8 cellular contexts compared by ENCODE assay signal in genomic region chr10:43348511-43349312, GRCh38. TPM values are rescaled to one million over a fixed set of nuclear protein-coding genes. Genes with fewer than 3 reads are reported as not detected.
DNase-seq lines count a peak whose midpoint lies in the region; ATAC-seq and TF ChIP-seq lines count a peak whose summit lies in the region.

No MANE protein-coding gene starts in this region.

- H3K9me3 ChIP-seq in testis: no peaks in the 10 kb centered on the region

- no peaks in the 10 kb centered on the region for H3K36me3 ChIP-seq in testis (ENCODE audit: low read depth, missing control alignments)

- TF ChIP-seq CTCF in foreskin fibroblast (IDR thresholded peaks at IDR 0.05; ENCODE audit: low read depth, low read length): peak; percentile 96
- peak; percentile 54 to 85 (median 68) for TF ChIP-seq CTCF in testis (IDR thresholded peaks at IDR 0.05)

- in situ Hi-C loops in KBM-7 (cut with MboI; ENCODE audit: low pct_unique_long_range_greater_than_20kb, low sequenced_read_pairs): no loop called here

- H3K27me3 ChIP-seq in testis: no peaks in the 10 kb centered on the region

- H3K4me1 ChIP-seq in testis: no peaks in the 10 kb centered on the region

- H3K4me3 ChIP-seq in foreskin fibroblast (ENCODE audit: low read depth in 1 of 2, low read length in 2 of 2) (no peak overlapping the region), testis (no peak overlapping the region)

- no peak overlapping the region for H3K27ac ChIP-seq in testis

- ATAC-seq in GM21737 (IDR thresholded peaks at IDR 0.05; ENCODE audit: unreplicated experiment): peak; percentile 100

- intact Hi-C loops in testis (cut with DNase I; ENCODE audit: low total_unique reads): loop anchor here (10.0 kb wide), 1 partner anchor 54 kb away; no protein-coding TSS in a partner anchor

- 58 to 61% methylated on average over 12 to 13 of the region's 13 CpGs for WGBS in testis, 2 donors

- DNase-seq in ELF-1 (ENCODE audit: low read depth, low spot score) (peak; percentile 96), KBM-7 (peak; percentile 94), RPMI8226 (peak; percentile 81), foreskin fibroblast (peak; percentile 57 to 87), occipital lobe (lab: John Stamatoyannopoulos, UW) (peak; percentile 89), testis (peak; percentile 92)
- peak; percentile 72 to 76 for DNase-seq in activated T-helper 1 cell treated with anti-CD3 and anti-CD28 coated beads, Interleukin-2, amount 50 U/mL, for 16 hours (ENCODE audit: low read depth in 1 of 2, low spot score in 1 of 2)

- no peak for TF ChIP-seq POLR2A in testis (IDR thresholded peaks at IDR 0.05)

RNA-seq across cellular contexts. Expression of gene FXYD4, which starts 22.7 kb away (rescaled TPM):
- total RNA-seq in occipital lobe (not detected), testis (1 to 10 TPM; 1.4 to 1.5 TPM)
- polyA plus RNA-seq in testis (ENCODE audit: insufficient read depth, low read depth, low replicate concordance): 2.6 TPM
